In genomic region chr2:231709981-231710750, GRCh38 we compare ENCODE assay signal across 8 cellular contexts. TPM values are rescaled to one million over a fixed set of nuclear protein-coding genes. Genes with fewer than 3 reads are reported as not detected.
DNase-seq lines count a peak whose midpoint lies in the region; FAIRE-seq and TF ChIP-seq lines count a peak whose summit lies in the region.

No MANE protein-coding gene starts in this region.

- H3K27me3 Mint-ChIP-seq in nephron progenitor cell (ENCODE audit: low read depth, poor library complexity), result peaks cover 2% of the 10 kb centered on the region

- peaks cover 24% of the 10 kb centered on the region for H3K36me3 Mint-ChIP-seq in nephron progenitor cell (ENCODE audit: low read depth)

- peaks cover 3% of the 10 kb centered on the region for H3K9me3 Mint-ChIP-seq in nephron progenitor cell

- peak overlapping the region; percentile 85 for H3K4me3 ChIP-seq in fibroblast of villous mesenchyme (ENCODE audit: low read depth, low read length)

- peak; percentile 68 for TF ChIP-seq CTCF in fibroblast of villous mesenchyme (IDR thresholded peaks at IDR 0.05; ENCODE audit: insufficient read depth, low read depth, low read length)
- peak; percentile 49 for TF ChIP-seq CTCF in nephron progenitor cell (IDR thresholded peaks at IDR 0.05)

- DNase-seq in ACHN, result peak; percentile 88
- DNase-seq in GM18507 (ENCODE audit: extremely low spot score, insufficient read length, low read depth), result peak; percentile 66
- peak; percentile 89 for DNase-seq in HK-2 (ENCODE audit: unreplicated experiment)
- DNase-seq in RCC 7860 (ENCODE audit: low spot score), result peak; percentile 69
- DNase-seq in activated effector memory CD4-positive, alpha-beta T cell treated with anti-CD3 and anti-CD28 coated beads, Interleukin-2, amount 50 U/mL, for 16 hours, result peak; percentile 96
- DNase-seq in fibroblast of villous mesenchyme (ENCODE audit: low read depth), result peak; percentile 84
- DNase-seq in nephron progenitor cell, result peak; percentile 92
- DNase-seq in stimulated activated naive CD4-positive, alpha-beta T cell treated with Interleukin-2 at 50 U/mL for 16 hours (lab: John Stamatoyannopoulos, UW), result peak; percentile 77

- FAIRE-seq in GM18507 (lab: Jason Lieb, UNC), result peak; percentile 62
- FAIRE-seq in RCC 7860 (lab: Jason Lieb, UNC), result no peak

- in situ Hi-C loops in ACHN (cut with HindIII; ENCODE audit: low pct_ligation_motif_present, low pct_unique_long_range_greater_than_20kb, low sequenced_read_pairs), result no loop called here

- peaks cover 35% of the 10 kb centered on the region for H3K4me1 Mint-ChIP-seq in nephron progenitor cell

- H3K4me3 Mint-ChIP-seq in nephron progenitor cell, result peak overlapping the region; percentile 93

- peak overlapping the region; percentile 97 for H3K27ac Mint-ChIP-seq in nephron progenitor cell

RNA-seq across cellular contexts. Expression of gene PTMA, which starts 1.8 kb away (rescaled TPM):
- total RNA-seq in fibroblast of villous mesenchyme, result 598 and 694 TPM in 2 replicates

Comparison
In these comparisons a context has a peak if more than half of its experiments do, and no peak if none do; other contexts are left out.
1. Peak in every context shown above with its lines: DNase-seq and H3K4me3 ChIP-seq.